Comparison of ENCODE assay signal across 24 cellular contexts in the genomic region with DNA sequence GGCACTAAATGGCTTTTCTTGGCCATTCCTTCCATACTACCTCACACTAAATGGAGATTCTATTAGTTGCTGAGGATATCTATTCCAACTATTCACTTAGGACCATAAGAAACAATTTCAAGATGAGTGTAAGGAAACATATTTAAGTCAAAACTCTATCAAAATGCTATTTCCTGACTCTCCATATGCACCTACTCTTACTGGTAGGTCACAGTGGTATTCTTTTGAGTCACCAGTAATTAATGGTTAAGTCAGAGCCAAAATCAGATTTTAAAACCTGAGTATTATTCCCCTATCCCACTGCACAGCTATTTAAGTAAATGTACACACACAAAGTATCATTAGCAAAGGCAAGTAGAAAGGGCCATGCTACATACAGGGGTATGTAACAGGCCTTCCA. TPM values are rescaled to one million over a fixed set of nuclear protein-coding genes. Genes with fewer than 3 reads are reported as not detected.
DNase-seq lines count a peak whose midpoint lies in the region; ATAC-seq, FAIRE-seq and TF ChIP-seq lines count a peak whose summit lies in the region.
"Had no signal": no experiment of that assay in that cellular context is flagged by ENCODE, and none has a peak within 500 bp of the region (broad histone marks: within the 10 kb centered on the region; RNA-seq: fewer than 3 reads in every experiment).

No MANE protein-coding gene starts in this region.

- no peaks in the 10 kb centered on the region for H3K36me3 ChIP-seq in body of pancreas (replicated peaks in 1 of 2; ENCODE audit: insufficient read depth in 1 of 2, low read depth in 2 of 2)
- H3K36me3 ChIP-seq: adrenal gland, gastrocnemius medialis, stomach had no signal

- H3K4me3 Mint-ChIP-seq in activated T-cell treated with anti-CD3 and anti-CD28 coated beads, Interleukin-2, amount 50 U/mL, for 24 hours = no peak overlapping the region
- no peak overlapping the region for H3K4me3 Mint-ChIP-seq in stimulated activated naive CD8-positive, alpha-beta T cell treated with anti-CD3 and anti-CD28 coated beads, Interleukin-15, Interleukin-2, amounts not matched to agents 100 ng/mL and 50 ng/mL, for 24 hours
- H3K4me3 Mint-ChIP-seq: nephron had no signal

- H3K27me3 Mint-ChIP-seq in activated T-cell treated with anti-CD3 and anti-CD28 coated beads, Interleukin-2, amount 50 U/mL, for 24 hours = no peaks in the 10 kb centered on the region
- H3K27me3 Mint-ChIP-seq in stimulated activated naive CD8-positive, alpha-beta T cell treated with anti-CD3 and anti-CD28 coated beads, Interleukin-15, Interleukin-2, amounts not matched to agents 100 ng/mL and 50 ng/mL, for 24 hours = no peaks in the 10 kb centered on the region

- no peak for TF ChIP-seq CTCF in body of pancreas (IDR thresholded peaks at IDR 0.05)

- peaks cover 11% of the 10 kb centered on the region for H3K36me3 Mint-ChIP-seq in activated T-cell treated with anti-CD3 and anti-CD28 coated beads, Interleukin-2, amount 50 U/mL, for 24 hours (ENCODE audit: low read depth)
- peaks cover 4% of the 10 kb centered on the region for H3K36me3 Mint-ChIP-seq in stimulated activated naive CD8-positive, alpha-beta T cell treated with anti-CD3 and anti-CD28 coated beads, Interleukin-15, Interleukin-2, amounts not matched to agents 100 ng/mL and 50 ng/mL, for 24 hours (ENCODE audit: low read depth)

- H3K4me1 ChIP-seq in body of pancreas = peaks cover 65% of the 10 kb centered on the region

- no peaks in the 10 kb centered on the region for H3K9me3 Mint-ChIP-seq in activated T-cell treated with anti-CD3 and anti-CD28 coated beads, Interleukin-2, amount 50 U/mL, for 24 hours
- no peaks in the 10 kb centered on the region for H3K9me3 Mint-ChIP-seq in stimulated activated naive CD8-positive, alpha-beta T cell treated with anti-CD3 and anti-CD28 coated beads, Interleukin-15, Interleukin-2, amounts not matched to agents 100 ng/mL and 50 ng/mL, for 24 hours
- H3K9me3 Mint-ChIP-seq: nephron had no signal

- H3K27ac Mint-ChIP-seq in activated T-cell treated with anti-CD3 and anti-CD28 coated beads, Interleukin-2, amount 50 U/mL, for 24 hours = peak overlapping the region; percentile 0
- peak overlapping the region; percentile 26 for H3K27ac Mint-ChIP-seq in stimulated activated naive CD8-positive, alpha-beta T cell treated with anti-CD3 and anti-CD28 coated beads, Interleukin-15, Interleukin-2, amounts not matched to agents 100 ng/mL and 50 ng/mL, for 24 hours

- intact Hi-C loops in body of pancreas (cut with DNase I) = no loop called here

- H3K27ac ChIP-seq in body of pancreas = peak overlapping the region; percentile 59 to 84 (median 66)
- H3K27ac ChIP-seq: A549, adrenal gland, BLaER1, gastrocnemius medialis, stomach had no signal

- no peaks in the 10 kb centered on the region for H3K9me3 ChIP-seq in body of pancreas
- H3K9me3 ChIP-seq: A549, adrenal gland, BLaER1, gastrocnemius medialis, stomach had no signal

- peaks cover 75% of the 10 kb centered on the region for H3K4me1 Mint-ChIP-seq in activated T-cell treated with anti-CD3 and anti-CD28 coated beads, Interleukin-2, amount 50 U/mL, for 24 hours (ENCODE audit: low read depth)
- H3K4me1 Mint-ChIP-seq in stimulated activated naive CD8-positive, alpha-beta T cell treated with anti-CD3 and anti-CD28 coated beads, Interleukin-15, Interleukin-2, amounts not matched to agents 100 ng/mL and 50 ng/mL, for 24 hours (ENCODE audit: low read depth) = peaks cover 76% of the 10 kb centered on the region

- TF ChIP-seq POLR2A in body of pancreas (IDR thresholded peaks at IDR 0.05) = no peak

- FAIRE-seq in HTR-8/SVneo (lab: Jason Lieb, UNC) = no peak
- FAIRE-seq: A549 had no signal

- no peaks in the 10 kb centered on the region for H3K27me3 ChIP-seq in body of pancreas
- H3K27me3 ChIP-seq: adrenal gland, BLaER1, gastrocnemius medialis, stomach had no signal

- DNase-seq in activated T-cell treated with anti-CD3 and anti-CD28 coated beads, Interleukin-2, amount 50 U/mL, for 24 hours = no peak
- no peak for DNase-seq in activated T-cell treated with anti-CD3 and anti-CD28 coated beads, Interleukin-2, amount 50 U/mL, for 48 hours
- DNase-seq in body of pancreas (no peak), DMS114 treated with DMSO at 0.1 percent for 48 hours (lab: John Stamatoyannopoulos, UW; ENCODE audit: unreplicated experiment) (no peak), HK-2 (ENCODE audit: unreplicated experiment) (no peak), HTR-8/SVneo (ENCODE audit: insufficient read length, low spot score) (no peak)
- DNase-seq: activated CD8-positive, alpha-beta memory T cell treated with anti-CD3 and anti-CD28 coated beads for 24 hours; adrenal gland; DMS53; gastrocnemius medialis; GOT3; kidney glomerular epithelial cell; NCI-H1436 treated with DMSO at 0.1 percent for 48 hours; NCI-H2171; NCI-H526; SIG-M5; stimulated activated CD4-positive, alpha-beta T cell treated with anti-CD3 and anti-CD28 coated beads, Interleukin-2, amount 100 ng/mL, for 24 hours; stomach had no signal

- H3K4me3 ChIP-seq in body of pancreas = no peak overlapping the region
- H3K4me3 ChIP-seq: A549, adrenal gland, BLaER1, gastrocnemius medialis, stomach had no signal

- ATAC-seq in HG02610 (IDR thresholded peaks at IDR 0.05; ENCODE audit: unreplicated experiment) (peak; percentile 39), body of pancreas (no peak)
- ATAC-seq: A549, esophagus mucosa, gastrocnemius medialis had no signal

RNA-seq across cellular contexts. Expression of gene ARID4B, which starts 50.3 kb away (rescaled TPM):
- total RNA-seq in body of pancreas = 10 to 100 TPM; 27.7 to 35.3 TPM

RNA-seq across cellular contexts. Expression of gene GGPS1, which starts 50.7 kb away (rescaled TPM):
- total RNA-seq in body of pancreas = 10 to 100 TPM; 11.9 to 15.3 TPM
